8 cellular contexts compared by ENCODE assay signal in the genomic region with DNA sequence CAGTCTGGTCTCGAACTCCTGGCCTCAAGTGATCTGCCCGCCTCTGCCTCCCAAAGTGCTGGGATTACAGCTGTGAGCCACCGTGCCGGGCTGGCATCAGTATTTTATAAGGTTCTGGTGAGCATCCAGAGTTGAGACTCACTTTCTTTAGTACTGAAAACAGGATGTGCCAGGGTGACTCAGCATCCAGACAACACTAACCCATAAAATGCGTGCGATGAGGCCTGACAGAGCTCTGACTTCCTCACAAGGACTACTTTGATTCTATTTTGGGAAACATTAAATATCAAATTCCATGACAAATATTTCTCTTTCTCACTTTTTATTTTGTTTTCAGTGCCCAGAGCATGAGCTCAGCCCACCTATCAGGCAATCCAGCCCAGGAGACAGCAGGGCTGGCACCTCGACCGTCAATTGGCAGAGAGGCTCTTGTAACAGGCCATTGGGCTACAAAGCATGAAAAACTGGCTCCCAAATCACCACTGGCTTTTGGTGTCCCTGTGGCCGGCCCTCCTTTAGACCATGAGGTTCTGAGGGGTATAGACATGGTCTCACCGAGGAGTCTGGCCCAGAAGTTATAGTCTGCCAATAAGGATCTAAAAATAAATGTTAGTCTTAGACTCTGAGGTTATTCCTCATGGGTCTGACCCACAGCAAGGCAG.
A peak's percentile ranks its signal among the peaks of the same experiment; 100 is the strongest.
DNase-seq lines count a peak whose midpoint lies in the region; ATAC-seq and TF ChIP-seq lines count a peak whose summit lies in the region.

No MANE protein-coding gene starts in this region.

- ATAC-seq in GM23338 (no peak), HG02884 (IDR thresholded peaks at IDR 0.05; ENCODE audit: unreplicated experiment) (no peak)

- WGBS in mesendoderm (ENCODE audit: extremely low coverage, insufficient coverage, low lambda C conversion rate), result no CpG with 5 or more reads among the region's 10 CpGs

- no peak overlapping the region for H2AFZ ChIP-seq in GM23338

- TF ChIP-seq CTCF in GM23338 (conservative IDR thresholded peaks at IDR 0.05; ENCODE audit: low read depth in 2 of 2) (no peak), tibial artery (IDR thresholded peaks at IDR 0.05) (no peak)

- H3F3A ChIP-seq in GM23338 (replicated peaks; ENCODE audit: low read depth), result no peaks in the 10 kb centered on the region

- H3K9me3 Mint-ChIP-seq in GM23338, result peaks cover 12% of the 10 kb centered on the region; the same call in 2 of the 3 replicates

- no peak overlapping the region for H3K23ac ChIP-seq in mesendoderm (ENCODE audit: low read length)

- no peaks in the 10 kb centered on the region for H4K20me1 ChIP-seq in GM23338 (replicated peaks; ENCODE audit: insufficient read depth)

- H3K9me2 ChIP-seq in GM23338 (ENCODE audit: insufficient read depth), result no peaks in the 10 kb centered on the region

- H3K36me3 ChIP-seq in GM23338 (ENCODE audit: insufficient read depth) (no peaks in the 10 kb centered on the region), mesendoderm (ENCODE audit: control insufficient read depth, insufficient read depth, low read length) (no peaks in the 10 kb centered on the region), tibial artery (peaks cover 6 to 34% (median 18%) of the 10 kb centered on the region in 3 donors)

- intact Hi-C loops in tibial artery (cut with DNase I; ENCODE audit: low total_unique reads), result no loop called here

- H3K4me1 Mint-ChIP-seq in GM23338, result no peaks in the 10 kb centered on the region

- H3K27ac Mint-ChIP-seq in GM23338, result peak overlapping the region; percentile 53; the same call in 1 of the 2 replicates

- H3K4ac ChIP-seq in mesendoderm (ENCODE audit: low read depth, low read length), result no peak overlapping the region

- H3K27ac ChIP-seq in GM23338 (ENCODE audit: low read depth), result no peak overlapping the region
- H3K27ac ChIP-seq in mesendoderm (ENCODE audit: low read depth, low read length), result no peak overlapping the region
- peak overlapping the region; percentile 94 to 95 for H3K27ac ChIP-seq in tibial artery

- H3K79me2 ChIP-seq in GM23338 (replicated peaks; ENCODE audit: insufficient read depth) (no peaks in the 10 kb centered on the region), mesendoderm (ENCODE audit: control insufficient read depth, insufficient read depth, low read length) (no peaks in the 10 kb centered on the region)

- H3K4me2 ChIP-seq in GM23338 (no peak overlapping the region), mesendoderm (ENCODE audit: low read length) (no peak overlapping the region)

- H3K4me1 ChIP-seq in GM23338 (ENCODE audit: insufficient read depth) (no peaks in the 10 kb centered on the region), mesendoderm (ENCODE audit: control insufficient read depth, low read depth, low read length) (no peaks in the 10 kb centered on the region), tibial artery (peaks cover 9 to 83% (median 65%) of the 10 kb centered on the region in 4 donors)

- no peak overlapping the region for H2BK15ac ChIP-seq in mesendoderm (replicated peaks; ENCODE audit: low read depth)

- H3K36me3 Mint-ChIP-seq in GM23338 (ENCODE audit: low read depth), result peaks cover 10% of the 10 kb centered on the region; the same call in 2 of the 3 replicates

- no peak overlapping the region for H2AK5ac ChIP-seq in mesendoderm (ENCODE audit: low read length)

- H4K8ac ChIP-seq in mesendoderm (ENCODE audit: low read depth, low read length), result no peak overlapping the region

- no peak overlapping the region for H3K4me3 Mint-ChIP-seq in GM23338

- peaks cover 12% of the 10 kb centered on the region for H3K27me3 Mint-ChIP-seq in GM23338 (ENCODE audit: insufficient read depth, low read depth, poor library complexity)

- H3K4me3 ChIP-seq in GM23338 (no peak overlapping the region), mesendoderm (ENCODE audit: low read length) (no peak overlapping the region), tibial artery (no peak overlapping the region)

- no peak overlapping the region for H2BK5ac ChIP-seq in mesendoderm (ENCODE audit: low read length)

- no peak overlapping the region for H4K5ac ChIP-seq in mesendoderm (ENCODE audit: low read length)

- no peak overlapping the region for H3K9ac ChIP-seq in mesendoderm (ENCODE audit: low read length)

- no peaks in the 10 kb centered on the region for H3K27me3 ChIP-seq in GM23338 (ENCODE audit: insufficient read depth)
- no peaks in the 10 kb centered on the region for H3K27me3 ChIP-seq in mesendoderm (ENCODE audit: insufficient read depth, low read length, poor library complexity)
- H3K27me3 ChIP-seq in tibial artery, result no peaks in the 10 kb centered on the region

- no peaks in the 10 kb centered on the region for H3K79me1 ChIP-seq in mesendoderm (ENCODE audit: low read length)

- peak overlapping the region; percentile 25 for H3K18ac ChIP-seq in mesendoderm (ENCODE audit: low read length)

- DNase-seq in GM23338 (ENCODE audit: low spot score) (no peak), SHP77 treated with DMSO at 0.1 percent for 48 hours (lab: John Stamatoyannopoulos, UW) (peak; percentile 41), brain pericyte (ENCODE audit: low read depth, low spot score) (peak; percentile 87), mesendoderm (no peak), tibial artery (peak; percentile 90 to 93), GM19240 (ENCODE audit: insufficient read length, low spot score) (no peak), NCI-H1092 (lab: John Stamatoyannopoulos, UW) (no peak)

- H3K56ac ChIP-seq in mesendoderm (ENCODE audit: low read length), result no peak overlapping the region

- H2BK120ac ChIP-seq in mesendoderm (ENCODE audit: low read depth, low read length), result no peak overlapping the region

- H3K9me3 ChIP-seq in tibial artery, result peaks cover 0 to 4% (median 0%) of the 10 kb centered on the region in 3 donors

TF ChIP-seq in GM23338, 12 proteins besides CTCF, POLR2A, EP300 and RAD21 (continues in another document):
- TF ChIP-seq EZH2phosphoT487 (IDR thresholded peaks at IDR 0.05; ENCODE audit: unreplicated experiment), result no peak
- no peak for TF ChIP-seq ZNF331 (CRISPR knock-in tag; IDR thresholded peaks at IDR 0.05; ENCODE audit: low read depth)
- TF ChIP-seq, protein P1, sequence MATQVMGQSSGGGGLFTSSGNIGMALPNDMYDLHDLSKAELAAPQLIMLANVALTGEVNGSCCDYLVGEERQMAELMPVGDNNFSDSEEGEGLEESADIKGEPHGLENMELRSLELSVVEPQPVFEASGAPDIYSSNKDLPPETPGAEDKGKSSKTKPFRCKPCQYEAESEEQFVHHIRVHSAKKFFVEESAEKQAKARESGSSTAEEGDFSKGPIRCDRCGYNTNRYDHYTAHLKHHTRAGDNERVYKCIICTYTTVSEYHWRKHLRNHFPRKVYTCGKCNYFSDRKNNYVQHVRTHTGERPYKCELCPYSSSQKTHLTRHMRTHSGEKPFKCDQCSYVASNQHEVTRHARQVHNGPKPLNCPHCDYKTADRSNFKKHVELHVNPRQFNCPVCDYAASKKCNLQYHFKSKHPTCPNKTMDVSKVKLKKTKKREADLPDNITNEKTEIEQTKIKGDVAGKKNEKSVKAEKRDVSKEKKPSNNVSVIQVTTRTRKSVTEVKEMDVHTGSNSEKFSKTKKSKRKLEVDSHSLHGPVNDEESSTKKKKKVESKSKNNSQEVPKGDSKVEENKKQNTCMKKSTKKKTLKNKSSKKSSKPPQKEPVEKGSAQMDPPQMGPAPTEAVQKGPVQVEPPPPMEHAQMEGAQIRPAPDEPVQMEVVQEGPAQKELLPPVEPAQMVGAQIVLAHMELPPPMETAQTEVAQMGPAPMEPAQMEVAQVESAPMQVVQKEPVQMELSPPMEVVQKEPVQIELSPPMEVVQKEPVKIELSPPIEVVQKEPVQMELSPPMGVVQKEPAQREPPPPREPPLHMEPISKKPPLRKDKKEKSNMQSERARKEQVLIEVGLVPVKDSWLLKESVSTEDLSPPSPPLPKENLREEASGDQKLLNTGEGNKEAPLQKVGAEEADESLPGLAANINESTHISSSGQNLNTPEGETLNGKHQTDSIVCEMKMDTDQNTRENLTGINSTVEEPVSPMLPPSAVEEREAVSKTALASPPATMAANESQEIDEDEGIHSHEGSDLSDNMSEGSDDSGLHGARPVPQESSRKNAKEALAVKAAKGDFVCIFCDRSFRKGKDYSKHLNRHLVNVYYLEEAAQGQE (IDR thresholded peaks at IDR 0.05; ENCODE audit: unreplicated experiment), result no peak
- TF ChIP-seq STAT1 (IDR thresholded peaks at IDR 0.05; ENCODE audit: unreplicated experiment), result no peak
- no peak for TF ChIP-seq JUNB (IDR thresholded peaks at IDR 0.05; ENCODE audit: unreplicated experiment)
- no peak for TF ChIP-seq NANOG (IDR thresholded peaks at IDR 0.05; ENCODE audit: borderline replicate concordance)
- TF ChIP-seq EZH2 (IDR thresholded peaks at IDR 0.05; ENCODE audit: low read depth, unreplicated experiment), result no peak
- TF ChIP-seq, protein P2, sequence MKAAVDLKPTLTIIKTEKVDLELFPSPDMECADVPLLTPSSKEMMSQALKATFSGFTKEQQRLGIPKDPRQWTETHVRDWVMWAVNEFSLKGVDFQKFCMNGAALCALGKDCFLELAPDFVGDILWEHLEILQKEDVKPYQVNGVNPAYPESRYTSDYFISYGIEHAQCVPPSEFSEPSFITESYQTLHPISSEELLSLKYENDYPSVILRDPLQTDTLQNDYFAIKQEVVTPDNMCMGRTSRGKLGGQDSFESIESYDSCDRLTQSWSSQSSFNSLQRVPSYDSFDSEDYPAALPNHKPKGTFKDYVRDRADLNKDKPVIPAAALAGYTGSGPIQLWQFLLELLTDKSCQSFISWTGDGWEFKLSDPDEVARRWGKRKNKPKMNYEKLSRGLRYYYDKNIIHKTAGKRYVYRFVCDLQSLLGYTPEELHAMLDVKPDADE (IDR thresholded peaks at IDR 0.05), result no peak
- no peak for TF ChIP-seq ZNF114 (CRISPR knock-in tag; IDR thresholded peaks at IDR 0.05)

Comparison
In these comparisons a context has a peak if more than half of its experiments do, and no peak if none do; other contexts are left out.
1. DNase-seq: peak in SHP77 treated with DMSO at 0.1 percent for 48 hours (single experiment), brain pericyte (single experiment) and tibial artery (2 of 2); none in GM23338 (single experiment), mesendoderm (single experiment), GM19240 (single experiment) and NCI-H1092 (single experiment).
2. H3K27ac ChIP-seq: peak in tibial artery (2 of 2); none in GM23338 (single experiment) and mesendoderm (single experiment).